ENCODE assay signal across 1 cellular context in the genomic region with DNA sequence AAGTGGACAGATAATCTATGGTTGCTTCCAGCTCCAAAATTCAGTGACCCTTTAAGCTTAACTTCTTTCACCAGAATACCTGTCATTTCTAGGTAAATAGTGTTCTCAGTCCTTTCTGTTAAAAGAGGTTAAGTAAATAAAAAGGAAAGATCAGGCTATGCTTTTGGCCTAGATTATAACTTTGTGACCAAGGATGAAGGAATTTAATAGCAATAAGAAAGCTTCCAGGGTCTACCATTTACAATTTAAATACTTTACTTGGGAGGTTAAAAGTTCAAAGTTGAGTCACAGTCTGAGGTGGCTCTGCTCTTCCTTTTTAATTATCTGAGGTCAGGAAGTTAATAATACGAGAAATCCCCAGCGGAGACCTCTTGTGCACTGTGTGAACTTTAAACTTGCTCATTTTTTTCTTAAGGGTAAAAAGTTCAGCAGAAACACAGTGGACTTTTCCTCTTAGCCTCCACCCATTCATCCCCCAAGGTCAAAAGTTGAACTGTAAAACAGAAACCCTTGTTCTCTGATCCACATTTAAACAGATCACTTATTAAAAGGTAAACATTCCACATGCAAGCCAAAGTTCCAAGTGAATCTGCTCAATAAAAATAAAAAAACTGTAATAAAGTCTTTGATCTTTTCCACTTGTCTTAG.
A peak's percentile ranks its signal among the peaks of the same experiment; 100 is the strongest.
TF ChIP-seq lines count a peak whose summit lies in the region.

No MANE protein-coding gene starts in this region.

TF ChIP-seq in HepG2, 621 proteins besides CTCF, POLR2A, EP300 and RAD21 (continued from another document and continues in another):
- TF ChIP-seq ZNF784 (CRISPR knock-in tag; IDR thresholded peaks at IDR 0.05; ENCODE audit: borderline replicate concordance) (0 out of 2 replicates have a peak, but pooled peaks have one; percentile 24), ZNF33A (CRISPR knock-in tag; IDR thresholded peaks at IDR 0.05; ENCODE audit: borderline replicate concordance) (no peak), ISL2 (CRISPR knock-in tag; IDR thresholded peaks at IDR 0.05) (peak; percentile 93), FOSL1 (CRISPR knock-in tag; IDR thresholded peaks at IDR 0.05; ENCODE audit: borderline replicate concordance) (peak; percentile 30; the same call in 1 of the 2 replicates), ZNF615 (CRISPR knock-in tag; IDR thresholded peaks at IDR 0.05; ENCODE audit: borderline replicate concordance) (no peak), KLF12 (CRISPR knock-in tag; IDR thresholded peaks at IDR 0.05; ENCODE audit: borderline replicate concordance) (no peak), MTF1 (CRISPR knock-in tag; IDR thresholded peaks at IDR 0.05) (no peak), ZNF317 (CRISPR knock-in tag; IDR thresholded peaks at IDR 0.05) (no peak), ZNF550 (CRISPR knock-in tag; IDR thresholded peaks at IDR 0.05; ENCODE audit: borderline replicate concordance) (no peak), SAP130 (CRISPR knock-in tag; IDR thresholded peaks at IDR 0.05; ENCODE audit: low read depth) (peak; percentile 58), HOMEZ (CRISPR knock-in tag; IDR thresholded peaks at IDR 0.05; ENCODE audit: low read depth) (peak; percentile 59; the same call in 1 of the 2 replicates), ZNF234 (CRISPR knock-in tag; conservative IDR thresholded peaks at IDR 0.05) (no peak), ZNF724P (CRISPR knock-in tag; IDR thresholded peaks at IDR 0.05; ENCODE audit: borderline replicate concordance) (no peak), TEAD3 (CRISPR knock-in tag; optimal IDR thresholded peaks at IDR 0.05; ENCODE audit: borderline replicate concordance) (peak; percentile 19), FOXP4 (CRISPR knock-in tag; IDR thresholded peaks at IDR 0.05) (no peak; the same call in 1 of the 2 replicates), AHR (CRISPR knock-in tag; IDR thresholded peaks at IDR 0.05) (no peak), LCORL (IDR thresholded peaks at IDR 0.05) (no peak), LCORL (CRISPR knock-in tag; IDR thresholded peaks at IDR 0.05) (0 out of 2 replicates have a peak, but pooled peaks have one; percentile 21), NCOR1 (IDR thresholded peaks at IDR 0.05; ENCODE audit: borderline replicate concordance, low read length) (peak; percentile 100), EED (CRISPR knock-in tag; IDR thresholded peaks at IDR 0.05) (no peak), FOXC1 (CRISPR knock-in tag; IDR thresholded peaks at IDR 0.05; ENCODE audit: borderline replicate concordance) (no peak), ZNF180 (CRISPR knock-in tag; IDR thresholded peaks at IDR 0.05; ENCODE audit: borderline replicate concordance, low read depth) (no peak), ARNT (IDR thresholded peaks at IDR 0.05) (no peak), NFE2L2 (IDR thresholded peaks at IDR 0.05; ENCODE audit: low read length) (no peak), ZKSCAN1 (IDR thresholded peaks at IDR 0.05; ENCODE audit: low read length) (no peak), FUBP1 (CRISPR knock-in tag; IDR thresholded peaks at IDR 0.05; ENCODE audit: borderline replicate concordance) (no peak), DPF2 (CRISPR knock-in tag; IDR thresholded peaks at IDR 0.05; ENCODE audit: borderline replicate concordance, low read depth) (no peak), RXRB (CRISPR knock-in tag; IDR thresholded peaks at IDR 0.05; ENCODE audit: borderline replicate concordance) (peak; percentile 96), HDAC1 (CRISPR knock-in tag; IDR thresholded peaks at IDR 0.05) (peak; percentile 59; the same call in 1 of the 2 replicates), MTA1 (CRISPR knock-in tag; IDR thresholded peaks at IDR 0.05; ENCODE audit: borderline replicate concordance) (no peak), ZNF605 (CRISPR knock-in tag; IDR thresholded peaks at IDR 0.05) (no peak), MYNN (CRISPR knock-in tag; IDR thresholded peaks at IDR 0.05; ENCODE audit: low read depth) (no peak), HNRNPLL (IDR thresholded peaks at IDR 0.05; ENCODE audit: low read depth, low read length, poor library complexity, severe bottlenecking) (no peak), FOXK1 (CRISPR knock-in tag; IDR thresholded peaks at IDR 0.05; ENCODE audit: borderline replicate concordance, low read depth) (no peak), ZNF251 (CRISPR knock-in tag; IDR thresholded peaks at IDR 0.05) (no peak), U2AF2 (IDR thresholded peaks at IDR 0.05; ENCODE audit: low read depth, low read length) (no peak), ZNF558 (CRISPR knock-in tag; IDR thresholded peaks at IDR 0.05; ENCODE audit: borderline replicate concordance) (no peak), NR2F2 (IDR thresholded peaks at IDR 0.05; ENCODE audit: borderline replicate concordance, low read depth) (peak; percentile 92)
- TF ChIP-seq, protein P1, sequence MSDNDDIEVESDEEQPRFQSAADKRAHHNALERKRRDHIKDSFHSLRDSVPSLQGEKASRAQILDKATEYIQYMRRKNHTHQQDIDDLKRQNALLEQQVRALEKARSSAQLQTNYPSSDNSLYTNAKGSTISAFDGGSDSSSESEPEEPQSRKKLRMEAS (IDR thresholded peaks at IDR 0.05): no peak
- TF ChIP-seq, protein P2, sequence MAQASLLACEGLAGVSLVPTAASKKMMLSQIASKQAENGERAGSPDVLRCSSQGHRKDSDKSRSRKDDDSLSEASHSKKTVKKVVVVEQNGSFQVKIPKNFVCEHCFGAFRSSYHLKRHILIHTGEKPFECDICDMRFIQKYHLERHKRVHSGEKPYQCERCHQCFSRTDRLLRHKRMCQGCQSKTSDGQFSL (CRISPR knock-in tag; IDR thresholded peaks at IDR 0.05): no peak
- TF ChIP-seq, protein P3, sequence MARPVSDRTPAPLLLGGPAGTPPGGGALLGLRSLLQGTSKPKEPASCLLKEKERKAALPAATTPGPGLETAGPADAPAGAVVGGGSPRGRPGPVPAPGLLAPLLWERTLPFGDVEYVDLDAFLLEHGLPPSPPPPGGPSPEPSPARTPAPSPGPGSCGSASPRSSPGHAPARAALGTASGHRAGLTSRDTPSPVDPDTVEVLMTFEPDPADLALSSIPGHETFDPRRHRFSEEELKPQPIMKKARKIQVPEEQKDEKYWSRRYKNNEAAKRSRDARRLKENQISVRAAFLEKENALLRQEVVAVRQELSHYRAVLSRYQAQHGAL (CRISPR knock-in tag; IDR thresholded peaks at IDR 0.05; ENCODE audit: not compliant biosample characterization): no peak
- TF ChIP-seq, protein P4, sequence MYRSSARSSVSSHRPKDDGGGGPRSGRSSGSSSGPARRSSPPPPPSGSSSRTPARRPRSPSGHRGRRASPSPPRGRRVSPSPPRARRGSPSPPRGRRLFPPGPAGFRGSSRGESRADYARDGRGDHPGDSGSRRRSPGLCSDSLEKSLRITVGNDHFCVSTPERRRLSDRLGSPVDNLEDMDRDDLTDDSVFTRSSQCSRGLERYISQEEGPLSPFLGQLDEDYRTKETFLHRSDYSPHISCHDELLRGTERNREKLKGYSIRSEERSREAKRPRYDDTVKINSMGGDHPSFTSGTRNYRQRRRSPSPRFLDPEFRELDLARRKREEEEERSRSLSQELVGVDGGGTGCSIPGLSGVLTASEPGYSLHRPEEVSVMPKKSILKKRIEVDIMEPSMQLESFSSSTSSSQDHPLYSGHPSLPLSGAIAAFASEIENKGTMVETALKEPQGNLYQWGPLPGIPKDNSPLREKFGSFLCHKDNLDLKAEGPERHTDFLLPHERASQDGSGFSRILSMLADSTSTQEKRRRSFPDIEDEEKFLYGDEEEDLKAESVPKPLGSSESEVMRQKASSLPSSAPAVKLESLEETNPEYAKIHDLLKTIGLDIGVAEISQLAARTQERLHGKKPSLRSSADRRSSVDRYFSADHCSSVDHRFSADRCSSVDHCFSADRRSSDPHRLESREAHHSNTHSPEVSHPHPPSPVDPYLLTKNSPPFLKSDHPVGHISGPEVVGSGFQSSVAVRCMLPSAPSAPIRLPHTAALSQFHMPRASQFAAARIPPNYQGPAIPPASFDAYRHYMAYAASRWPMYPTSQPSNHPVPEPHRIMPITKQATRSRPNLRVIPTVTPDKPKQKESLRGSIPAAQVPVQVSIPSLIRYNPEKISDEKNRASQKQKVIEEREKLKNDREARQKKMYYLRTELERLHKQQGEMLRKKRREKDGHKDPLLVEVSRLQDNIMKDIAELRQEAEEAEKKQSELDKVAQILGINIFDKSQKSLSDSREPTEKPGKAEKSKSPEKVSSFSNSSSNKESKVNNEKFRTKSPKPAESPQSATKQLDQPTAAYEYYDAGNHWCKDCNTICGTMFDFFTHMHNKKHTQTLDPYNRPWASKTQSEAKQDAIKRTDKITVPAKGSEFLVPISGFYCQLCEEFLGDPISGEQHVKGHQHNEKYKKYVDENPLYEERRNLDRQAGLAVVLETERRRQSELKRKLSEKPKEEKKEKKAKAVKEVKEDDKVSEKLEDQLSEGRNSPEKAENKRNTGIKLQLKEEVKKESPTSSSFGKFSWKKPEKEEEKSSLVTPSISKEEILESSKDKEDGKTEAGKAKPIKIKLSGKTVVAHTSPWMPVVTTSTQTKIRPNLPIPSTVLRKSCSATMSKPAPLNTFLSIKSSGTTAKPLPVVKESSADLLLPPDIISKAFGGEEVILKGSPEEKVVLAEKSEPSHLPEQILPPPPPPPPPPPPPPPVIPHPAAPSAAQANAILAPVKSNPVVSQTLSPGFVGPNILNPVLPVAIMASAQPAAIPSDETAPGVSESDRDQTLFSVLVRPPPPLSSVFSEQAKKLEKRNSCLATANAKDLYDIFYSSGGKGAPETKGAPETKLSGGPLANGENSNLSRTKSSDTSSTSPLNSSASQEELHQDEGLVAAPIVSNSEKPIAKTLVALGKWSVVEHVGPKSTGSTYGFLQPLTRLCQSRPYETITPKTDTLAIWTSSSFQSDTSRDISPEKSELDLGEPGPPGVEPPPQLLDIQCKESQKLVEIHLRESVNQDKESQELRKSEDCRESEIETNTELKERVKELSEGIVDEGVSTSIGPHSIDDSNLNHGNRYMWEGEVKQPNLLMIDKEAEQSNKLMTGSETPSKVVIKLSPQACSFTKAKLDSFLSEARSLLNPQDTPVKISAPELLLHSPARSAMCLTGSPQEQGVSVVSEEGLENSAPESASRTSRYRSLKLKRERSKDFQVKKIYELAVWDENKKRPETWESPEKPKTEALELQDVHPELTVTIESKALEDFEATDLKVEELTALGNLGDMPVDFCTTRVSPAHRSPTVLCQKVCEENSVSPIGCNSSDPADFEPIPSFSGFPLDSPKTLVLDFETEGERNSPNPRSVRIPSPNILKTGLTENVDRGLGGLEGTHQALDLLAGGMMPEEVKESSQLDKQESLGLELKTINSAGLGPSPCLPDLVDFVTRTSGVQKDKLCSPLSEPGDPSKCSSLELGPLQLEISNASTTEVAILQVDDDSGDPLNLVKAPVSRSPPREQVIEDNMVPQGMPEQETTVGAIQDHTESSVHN (CRISPR knock-in tag; IDR thresholded peaks at IDR 0.05): no peak
- TF ChIP-seq, protein P5, sequence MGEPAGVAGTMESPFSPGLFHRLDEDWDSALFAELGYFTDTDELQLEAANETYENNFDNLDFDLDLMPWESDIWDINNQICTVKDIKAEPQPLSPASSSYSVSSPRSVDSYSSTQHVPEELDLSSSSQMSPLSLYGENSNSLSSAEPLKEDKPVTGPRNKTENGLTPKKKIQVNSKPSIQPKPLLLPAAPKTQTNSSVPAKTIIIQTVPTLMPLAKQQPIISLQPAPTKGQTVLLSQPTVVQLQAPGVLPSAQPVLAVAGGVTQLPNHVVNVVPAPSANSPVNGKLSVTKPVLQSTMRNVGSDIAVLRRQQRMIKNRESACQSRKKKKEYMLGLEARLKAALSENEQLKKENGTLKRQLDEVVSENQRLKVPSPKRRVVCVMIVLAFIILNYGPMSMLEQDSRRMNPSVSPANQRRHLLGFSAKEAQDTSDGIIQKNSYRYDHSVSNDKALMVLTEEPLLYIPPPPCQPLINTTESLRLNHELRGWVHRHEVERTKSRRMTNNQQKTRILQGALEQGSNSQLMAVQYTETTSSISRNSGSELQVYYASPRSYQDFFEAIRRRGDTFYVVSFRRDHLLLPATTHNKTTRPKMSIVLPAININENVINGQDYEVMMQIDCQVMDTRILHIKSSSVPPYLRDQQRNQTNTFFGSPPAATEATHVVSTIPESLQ (CRISPR knock-in tag; conservative IDR thresholded peaks at IDR 0.05): no peak
